In genomic region chr14:63543826-63544320, GRCh38 we compare ENCODE assay signal across 8 cellular contexts. TPM values are rescaled to one million over a fixed set of nuclear protein-coding genes. Genes with fewer than 3 reads are reported as not detected.
A peak's percentile ranks its signal among the peaks of the same experiment; 100 is the strongest.
DNase-seq lines count a peak whose midpoint lies in the region; ATAC-seq and TF ChIP-seq lines count a peak whose summit lies in the region.

No MANE protein-coding gene starts in this region.

- peaks cover 35 to 52% (median 40%) of the 10 kb centered on the region in 3 donors for H3K4me1 Mint-ChIP-seq in T-cell

- peak; percentile 36 for ATAC-seq in HG02884 (IDR thresholded peaks at IDR 0.05; ENCODE audit: unreplicated experiment)
- peak in 3 of 4 experiments; percentile 15 to 37 (median 26) for ATAC-seq in T-cell (replicated peaks in 1 of 4)
- no peak for ATAC-seq in psoas muscle
- ATAC-seq in HG03095 (IDR thresholded peaks at IDR 0.05; ENCODE audit: unreplicated experiment): no peak
- ATAC-seq in GM18909 (IDR thresholded peaks at IDR 0.05; ENCODE audit: poor library complexity, unreplicated experiment): no peak

- peaks cover 14% of the 10 kb centered on the region for H3K4me1 ChIP-seq in psoas muscle

- H3K4me3 Mint-ChIP-seq in T-cell: peak overlapping the region; percentile 96 to 99 (median 96)

- no peaks in the 10 kb centered on the region for H3K9me3 ChIP-seq in psoas muscle

- DNase-seq in NCI-H1417 (lab: John Stamatoyannopoulos, UW): peak; percentile 34 to 74 (median 58)
- DNase-seq in NCI-H1417 treated with DMSO at 0.1 percent for 48 hours (lab: John Stamatoyannopoulos, UW): no peak
- DNase-seq in T-cell: no peak
- no peak for DNase-seq in fibroblast of the aortic adventitia (ENCODE audit: low read depth)
- DNase-seq in psoas muscle: no peak

- H3K27ac Mint-ChIP-seq in T-cell: peak overlapping the region; percentile 91 to 94

- H3K9me3 Mint-ChIP-seq in T-cell: no peaks in the 10 kb centered on the region

- peak overlapping the region; percentile 94 for H3K27ac ChIP-seq in psoas muscle

- H3K36me3 Mint-ChIP-seq in T-cell: peaks cover 10% of the 10 kb centered on the region

- 0 to 1% (median 0%) methylated on average over 20 of the region's 20 CpGs for WGBS in psoas muscle, 3 donors

- H3K4me3 ChIP-seq in fibroblast of the aortic adventitia (ENCODE audit: low read depth, low read length) (peak overlapping the region; percentile 95), psoas muscle (peak overlapping the region; percentile 98)

- no peak for TF ChIP-seq CTCF in fibroblast of the aortic adventitia (IDR thresholded peaks at IDR 0.05; ENCODE audit: insufficient read depth, low read length)
- no peak for TF ChIP-seq CTCF in psoas muscle (IDR thresholded peaks at IDR 0.05)

- H3K27me3 ChIP-seq in psoas muscle (ENCODE audit: insufficient read depth in 3 of 3, low read length in 2 of 3): no peaks in the 10 kb centered on the region

- H3K36me3 ChIP-seq in psoas muscle (ENCODE audit: insufficient read depth in 1 of 2, low read depth in 1 of 2): peaks cover 0 to 9% of the 10 kb centered on the region in 2 donors

- no peaks in the 10 kb centered on the region for H3K27me3 Mint-ChIP-seq in T-cell

- CTCF ChIA-PET in T-cell (lab: Charles Lee): interaction anchor here (0.5 to 1.3 kb wide), 8 partner anchors 10 to 1519 kb away, joined by 3 to 4 read pairs (median 4); no protein-coding TSS in a partner anchor

- POLR2A ChIA-PET in T-cell (lab: Charles Lee): interaction anchor here (0.5 to 2.4 kb wide), 6 partner anchors 92 to 1523 kb away, joined by 3 to 15 read pairs (median 4); partner anchors contain the start of gene WDR89 (in 2 of the 2)

- intact Hi-C loops in psoas muscle (cut with DNase I): loop anchor here (2.0 to 10.0 kb wide), 4 partner anchors 98 to 155 kb away; partner anchors contain the start of gene WDR89 (in 1 of the 2)

RNA-seq across cellular contexts. Expression of gene PPP2R5E, which starts 0.7 kb away (rescaled TPM):
- total RNA-seq in T-cell: 10 to 100 TPM; 35.5 to 45.1 (median 40.6) TPM
- 16.0 and 31.7 TPM in 2 replicates for total RNA-seq in fibroblast of the aortic adventitia (ENCODE audit: low replicate concordance)
- 10 to 100 TPM; 29.3 to 35.0 (median 31.9) TPM for total RNA-seq in psoas muscle
- 10 to 100 TPM; 10.8 to 28.3 (median 13.4) TPM for polyA plus RNA-seq in psoas muscle

Comparison
In these comparisons a context has a peak if more than half of its experiments do, and no peak if none do; other contexts are left out.
1. DNase-seq: peak in NCI-H1417 (3 of 3); none in NCI-H1417 treated with DMSO at 0.1 percent for 48 hours (single experiment), T-cell (0 of 34), fibroblast of the aortic adventitia (single experiment) and psoas muscle (0 of 2).
2. ATAC-seq: peak in HG02884 (single experiment) and T-cell (3 of 4); none in psoas muscle (0 of 4), HG03095 (single experiment) and GM18909 (single experiment).